Comparison of ENCODE assay signal across 8 cellular contexts in genomic region chr16:70065746-70066658, GRCh38.
A peak's percentile ranks its signal among the peaks of the same experiment; 100 is the strongest.
DNase-seq lines count a peak whose midpoint lies in the region; ATAC-seq and TF ChIP-seq lines count a peak whose summit lies in the region.
"Not testable (repeated sequence)": the region's sequence is repeated elsewhere in the genome, so short reads cannot be mapped to it uniquely, and the experiment has no call there.

No MANE protein-coding gene starts in this region.

- peak; percentile 49 for TF ChIP-seq POLR2A in GM18951 (IDR thresholded peaks at IDR 0.05; ENCODE audit: extremely low read depth, insufficient read depth, insufficient read length)

- ATAC-seq in HG03159 (IDR thresholded peaks at IDR 0.05; ENCODE audit: unreplicated experiment) = peak; percentile 88

- not testable (repeated sequence) for TF ChIP-seq CTCF in VCaP (conservative IDR thresholded peaks at IDR 0.05)

- H3K4me3 ChIP-seq in skin epidermis = peak overlapping the region; percentile 69 to 95 (median 80)

- H3K27ac ChIP-seq in VCaP = peak overlapping the region; percentile 64
- peak overlapping the region; percentile 49 to 98 (median 87) for H3K27ac ChIP-seq in skin epidermis

- in situ Hi-C loops in GM18951 (cut with MboI; ENCODE audit: low sequenced_read_pairs, unreplicated experiment); T47D (cut with HindIII; ENCODE audit: low pct_unique_long_range_greater_than_20kb, low sequenced_read_pairs): not testable (repeated sequence)

- peak; percentile 87 for DNase-seq in AG08396 (ENCODE audit: low spot score)
- peak; percentile 72 for DNase-seq in NCI-H2196 (lab: John Stamatoyannopoulos, UW; ENCODE audit: unreplicated experiment)
- peak; percentile 70 to 96 for DNase-seq in T47D (ENCODE audit: low read depth in 1 of 2, low spot score in 1 of 2)
- peak; percentile 95 for DNase-seq in iPS-NIHi11 (ENCODE audit: low spot score)

Comparison
In these comparisons a context has a peak if more than half of its experiments do, and no peak if none do; other contexts are left out.
1. Peak in every context shown above with its lines: DNase-seq, ATAC-seq, H3K4me3 ChIP-seq and H3K27ac ChIP-seq.